Comparison of ENCODE assay signal across 8 cellular contexts in the genomic region with DNA sequence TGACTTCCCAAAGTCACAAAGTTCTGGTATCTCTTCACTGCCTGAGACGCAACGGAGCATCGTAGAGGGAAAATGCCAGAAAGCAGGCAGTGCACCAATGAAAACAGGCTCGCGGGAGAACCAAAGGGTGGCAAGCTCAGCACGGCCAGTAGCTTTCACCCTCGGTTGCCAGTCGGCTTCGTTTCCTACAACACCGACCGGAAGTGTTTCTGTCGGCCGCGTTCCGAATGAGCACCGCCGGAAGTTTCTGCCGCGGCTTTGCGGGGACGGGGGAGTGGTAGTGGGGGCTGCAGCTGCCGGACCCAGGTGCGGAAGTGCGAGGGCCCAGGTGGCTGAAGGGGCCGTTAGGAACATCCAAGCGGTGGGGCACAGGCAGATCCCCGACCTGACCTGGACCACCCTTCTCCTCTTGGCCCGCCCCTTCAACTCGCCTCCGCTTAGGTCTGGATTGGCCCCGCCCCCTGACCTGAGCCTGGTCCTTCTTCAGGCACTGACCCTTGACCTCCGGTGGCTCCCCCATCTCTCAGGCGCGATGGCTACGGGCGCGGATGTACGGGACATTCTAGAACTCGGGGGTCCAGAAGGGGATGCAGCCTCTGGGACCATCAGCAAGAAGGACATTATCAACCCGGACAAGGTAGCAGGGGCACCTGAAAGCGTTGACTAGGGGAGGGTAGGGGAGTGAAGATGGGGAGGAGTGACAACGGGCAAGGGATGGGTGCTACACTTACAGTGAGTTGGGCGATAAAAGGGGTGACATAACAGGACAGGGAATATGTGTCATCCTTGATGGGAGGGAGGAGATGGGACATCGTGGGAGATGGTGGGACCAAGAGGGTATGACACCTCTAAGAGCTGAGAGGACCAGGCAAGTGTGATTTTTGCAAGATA. TPM values are rescaled to one million over a fixed set of nuclear protein-coding genes. Genes with fewer than 3 reads are reported as not detected.
DNase-seq lines count a peak whose midpoint lies in the region; ATAC-seq and TF ChIP-seq lines count a peak whose summit lies in the region.

A gene with protein sequence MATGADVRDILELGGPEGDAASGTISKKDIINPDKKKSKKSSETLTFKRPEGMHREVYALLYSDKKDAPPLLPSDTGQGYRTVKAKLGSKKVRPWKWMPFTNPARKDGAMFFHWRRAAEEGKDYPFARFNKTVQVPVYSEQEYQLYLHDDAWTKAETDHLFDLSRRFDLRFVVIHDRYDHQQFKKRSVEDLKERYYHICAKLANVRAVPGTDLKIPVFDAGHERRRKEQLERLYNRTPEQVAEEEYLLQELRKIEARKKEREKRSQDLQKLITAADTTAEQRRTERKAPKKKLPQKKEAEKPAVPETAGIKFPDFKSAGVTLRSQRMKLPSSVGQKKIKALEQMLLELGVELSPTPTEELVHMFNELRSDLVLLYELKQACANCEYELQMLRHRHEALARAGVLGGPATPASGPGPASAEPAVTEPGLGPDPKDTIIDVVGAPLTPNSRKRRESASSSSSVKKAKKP (plus strand): TSS at position 250 of the 891 bp plus-strand sequence. CDS start 283 bp downstream, at position 533.

- peak within 1 kb of the TSS; percentile 95 for H3K4me3 ChIP-seq in thoracic aorta

- ATAC-seq in thoracic aorta (ENCODE audit: insufficient number of reproducible peaks, low FRiP score, low read depth) = peak; percentile 47

- peak within 1 kb of the TSS; percentile 93 for H3K27ac Mint-ChIP-seq in activated naive CD8-positive, alpha-beta T cell
- peak within 1 kb of the TSS; percentile 66 for H3K27ac Mint-ChIP-seq in osteocyte (ENCODE audit: unreplicated experiment)

- peaks cover 38% of the 10 kb centered on the region for H3K4me1 Mint-ChIP-seq in activated naive CD8-positive, alpha-beta T cell (ENCODE audit: low read depth)
- H3K4me1 Mint-ChIP-seq in osteocyte (ENCODE audit: unreplicated experiment) = peaks cover 18% of the 10 kb centered on the region

- intact Hi-C loops in head of caudate nucleus (cut with DNase I) = loop anchor here (10.0 kb wide), 1 partner anchor 81 kb away; no protein-coding TSS in a partner anchor

- CTCF ChIA-PET in HEK293T (lab: Yijun Ruan, JAX) = interaction anchor here (0.5 to 2.0 kb wide), 3 partner anchors 25 to 110 kb away, joined by 3 to 5 read pairs (median 4); no protein-coding TSS in a partner anchor

- no peaks in the 10 kb centered on the region for H3K27me3 Mint-ChIP-seq in activated naive CD8-positive, alpha-beta T cell
- H3K27me3 Mint-ChIP-seq in osteocyte (ENCODE audit: unreplicated experiment) = no peaks in the 10 kb centered on the region

- POLR2A ChIA-PET in HEK293T (lab: Yijun Ruan, JAX) = interaction anchor here (0.8 to 2.3 kb wide), 15 partner anchors 9 to 508 kb away, joined by 3 to 8 read pairs (median 4); no protein-coding TSS in a partner anchor

- peak within 1 kb of the TSS; percentile 90 for H3K4me3 Mint-ChIP-seq in activated naive CD8-positive, alpha-beta T cell
- H3K4me3 Mint-ChIP-seq in osteocyte (ENCODE audit: unreplicated experiment) = peak within 1 kb of the TSS; percentile 81

- no peaks in the 10 kb centered on the region for H3K27me3 ChIP-seq in thoracic aorta (replicated peaks; ENCODE audit: insufficient read depth)

- H3K27ac ChIP-seq in thoracic aorta = peak within 1 kb of the TSS; percentile 64 to 71

- no peaks in the 10 kb centered on the region for H3K9me3 ChIP-seq in thoracic aorta

- H3K36me3 ChIP-seq in thoracic aorta = peaks cover 3% of the 10 kb centered on the region

- peaks cover 5 to 21% of the 10 kb centered on the region in 2 donors for H3K4me1 ChIP-seq in thoracic aorta (ENCODE audit: control insufficient read depth in 1 of 2, low read depth in 2 of 2)

- DNase-seq in ELR (ENCODE audit: low read depth) (peak; percentile 90), HEK293T (ENCODE audit: extremely low spot score) (peak; percentile 86), NCI-H1092 treated with DMSO at 0.1 percent for 48 hours (lab: John Stamatoyannopoulos, UW) (peak; percentile 92), SKM-1 treated with dmso at 0.1 percent for 144 hours (lab: John Stamatoyannopoulos, UW; ENCODE audit: unreplicated experiment) (peak; percentile 75), head of caudate nucleus (peak; percentile 83 to 97 (median 92)), osteocyte (ENCODE audit: extremely low spot score, unreplicated experiment) (peak; percentile 92), thoracic aorta (ENCODE audit: low spot score) (peak; percentile 46)

- no peaks in the 10 kb centered on the region for H3K36me3 Mint-ChIP-seq in activated naive CD8-positive, alpha-beta T cell
- peaks cover 21% of the 10 kb centered on the region for H3K36me3 Mint-ChIP-seq in osteocyte (ENCODE audit: unreplicated experiment)

- no peaks in the 10 kb centered on the region for H3K9me3 Mint-ChIP-seq in activated naive CD8-positive, alpha-beta T cell (ENCODE audit: low read depth)
- no peaks in the 10 kb centered on the region for H3K9me3 Mint-ChIP-seq in osteocyte (ENCODE audit: unreplicated experiment)

- TF ChIP-seq CTCF in osteocyte (IDR thresholded peaks at IDR 0.05) (peak; percentile 31), thoracic aorta (IDR thresholded peaks at IDR 0.05) (no peak)

TF ChIP-seq in HEK293T, 16 proteins besides CTCF, POLR2A, EP300 and RAD21:
- TF ChIP-seq FOXM1 (IDR thresholded peaks at IDR 0.05; ENCODE audit: borderline replicate concordance) = peak; percentile 91
- peak; percentile 82 for TF ChIP-seq ARNT (IDR thresholded peaks at IDR 0.05)
- no peak; the same call in 1 of the 2 replicates for TF ChIP-seq ZNF384 (IDR thresholded peaks at IDR 0.05)
- 0 out of 2 replicates have a peak, but pooled peaks have one; percentile 60 for TF ChIP-seq LEF1 (IDR thresholded peaks at IDR 0.05; ENCODE audit: borderline replicate concordance)
- TF ChIP-seq BHLHE40 (IDR thresholded peaks at IDR 0.05; ENCODE audit: borderline replicate concordance) = no peak
- no peak for TF ChIP-seq FOXA1 (IDR thresholded peaks at IDR 0.05)
- no peak for TF ChIP-seq SUZ12 (IDR thresholded peaks at IDR 0.05)
- peak; percentile 85 for TF ChIP-seq FOXK2 (IDR thresholded peaks at IDR 0.05)
- TF ChIP-seq SP1 (IDR thresholded peaks at IDR 0.05) = no peak
- peak; percentile 71 for TF ChIP-seq L3MBTL2 (conservative IDR thresholded peaks at IDR 0.05)
- TF ChIP-seq, protein P1, sequence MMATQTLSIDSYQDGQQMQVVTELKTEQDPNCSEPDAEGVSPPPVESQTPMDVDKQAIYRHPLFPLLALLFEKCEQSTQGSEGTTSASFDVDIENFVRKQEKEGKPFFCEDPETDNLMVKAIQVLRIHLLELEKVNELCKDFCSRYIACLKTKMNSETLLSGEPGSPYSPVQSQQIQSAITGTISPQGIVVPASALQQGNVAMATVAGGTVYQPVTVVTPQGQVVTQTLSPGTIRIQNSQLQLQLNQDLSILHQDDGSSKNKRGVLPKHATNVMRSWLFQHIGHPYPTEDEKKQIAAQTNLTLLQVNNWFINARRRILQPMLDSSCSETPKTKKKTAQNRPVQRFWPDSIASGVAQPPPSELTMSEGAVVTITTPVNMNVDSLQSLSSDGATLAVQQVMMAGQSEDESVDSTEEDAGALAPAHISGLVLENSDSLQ (IDR thresholded peaks at IDR 0.05) = peak; percentile 86
- no peak for TF ChIP-seq HDGF (IDR thresholded peaks at IDR 0.05; ENCODE audit: borderline replicate concordance)
- 0 out of 2 replicates have a peak, but pooled peaks have one; percentile 7 for TF ChIP-seq TARDBP (IDR thresholded peaks at IDR 0.05)
- TF ChIP-seq NFRKB (IDR thresholded peaks at IDR 0.05) = no peak
- TF ChIP-seq CTBP1 (IDR thresholded peaks at IDR 0.05; ENCODE audit: borderline replicate concordance) = peak; percentile 97
- peak; percentile 37 for TF ChIP-seq ELF4 (IDR thresholded peaks at IDR 0.05)
TF ChIP-seq in HEK293T: peak in this region for 9.

RNA-seq across cellular contexts. Expression of the gene that starts here (rescaled TPM):
- 42.3 and 46.4 TPM in 2 replicates for total RNA-seq in osteocyte
- 10 to 100 TPM; 40.2 to 68.0 TPM for total RNA-seq in thoracic aorta

Comparison
In these comparisons a context has a peak if more than half of its experiments do, and no peak if none do; other contexts are left out.
1. Peak in every context shown above with its lines: DNase-seq, ATAC-seq, H3K4me3 ChIP-seq and H3K27ac ChIP-seq.